Comparison of ENCODE assay signal across 16 cellular contexts in genomic region chr2:25810428-25810827, GRCh38.
DNase-seq lines count a peak whose midpoint lies in the region; ATAC-seq, FAIRE-seq and TF ChIP-seq lines count a peak whose summit lies in the region.
"Had no signal": no experiment of that assay in that cellular context is flagged by ENCODE, and none has a peak within 500 bp of the region (broad histone marks: within the 10 kb centered on the region; RNA-seq: fewer than 3 reads in every experiment).

No MANE protein-coding gene starts in this region.

- no peak overlapping the region for H3K27ac ChIP-seq in CD8-positive, alpha-beta T cell (ENCODE audit: low read depth, low read length)
- H3K27ac ChIP-seq in H9 (ENCODE audit: insufficient read length, low read depth, low read length) (no peak overlapping the region), neural progenitor cell (no peak overlapping the region), small intestine (ENCODE audit: low read depth in 1 of 2, low read length in 1 of 2) (no peak overlapping the region)
- H3K27ac ChIP-seq: A549, C4-2B, HL-60 had no signal

- peaks cover 4% of the 10 kb centered on the region for H3K4me1 ChIP-seq in CD8-positive, alpha-beta T cell (ENCODE audit: insufficient read depth, low read length)
- no peaks in the 10 kb centered on the region for H3K4me1 ChIP-seq in H9 (ENCODE audit: insufficient read depth, low read length)
- peaks cover 5% of the 10 kb centered on the region for H3K4me1 ChIP-seq in neural progenitor cell
- no peaks in the 10 kb centered on the region for H3K4me1 ChIP-seq in small intestine (ENCODE audit: control insufficient read depth in 2 of 2, insufficient read depth in 1 of 2, low read depth in 1 of 2, low read length in 1 of 2)
- H3K4me1 ChIP-seq: A549 had no signal

- no peak for DNase-seq in CD8-positive, alpha-beta T cell
- no peak for DNase-seq in H9
- DNase-seq in left lobe of liver (ENCODE audit: low spot score), result no peak
- no peak for DNase-seq in neural progenitor cell (ENCODE audit: low spot score)
- no peak for DNase-seq in DMS 273 (lab: John Stamatoyannopoulos, UW; ENCODE audit: unreplicated experiment)
- DNase-seq in small intestine, result no peak
- DNase-seq: BE2C; CD4-positive, alpha-beta memory T cell; COR-L47; DND-41; GF-D8 had no signal

- H2BK120ac ChIP-seq in H9 (ENCODE audit: low read depth, low read length, poor library complexity, severe bottlenecking), result no peak overlapping the region

- H3K36me3 Mint-ChIP-seq in CD8-positive, alpha-beta T cell, result peaks cover 27% of the 10 kb centered on the region
- H3K36me3 Mint-ChIP-seq in H9 (ENCODE audit: insufficient read depth in 1 of 3, low read depth in 3 of 3) (peaks cover 4 to 6% (median 5%) of the 10 kb centered on the region in 3 experiments; a peak in 6 of 7 replicates), neural progenitor cell (peaks cover 4% of the 10 kb centered on the region)

- no peak overlapping the region for H4K8ac ChIP-seq in H9 (replicated peaks; ENCODE audit: insufficient read length, low read depth, low read length)

- peaks cover 48% of the 10 kb centered on the region for H3K4me1 Mint-ChIP-seq in CD8-positive, alpha-beta T cell (ENCODE audit: low read depth)
- H3K4me1 Mint-ChIP-seq in H9, result peaks cover 0 to 2% of the 10 kb centered on the region in 2 experiments; a peak in 2 of 4 replicates
- peaks cover 2% of the 10 kb centered on the region for H3K4me1 Mint-ChIP-seq in neural progenitor cell

- H3F3A ChIP-seq in neural progenitor cell (ENCODE audit: low read depth), result no peaks in the 10 kb centered on the region

- H3K4me3 Mint-ChIP-seq in CD8-positive, alpha-beta T cell, result no peak overlapping the region
- H3K4me3 Mint-ChIP-seq in H9 (no peak overlapping the region), neural progenitor cell (no peak overlapping the region)

- no peak overlapping the region for H3K4me2 ChIP-seq in H9 (ENCODE audit: insufficient read depth, insufficient read length, low read length)
- H3K4me2 ChIP-seq in neural progenitor cell, result no peak overlapping the region
- H3K4me2 ChIP-seq: A549 had no signal

- intact Hi-C loops in CD8-positive, alpha-beta T cell (cut with DNase I, micrococcal nuclease), result no loop called here

- H3K79me1 ChIP-seq in H9 (ENCODE audit: insufficient read depth, low read depth, low read length, poor library complexity, severe bottlenecking), result no peaks in the 10 kb centered on the region

- H3K27me3 ChIP-seq in CD8-positive, alpha-beta T cell (ENCODE audit: insufficient read depth, low read length), result no peaks in the 10 kb centered on the region
- H3K27me3 ChIP-seq in H9 (ENCODE audit: insufficient read depth, low read length), result no peaks in the 10 kb centered on the region
- H3K27me3 ChIP-seq in neural progenitor cell, result no peaks in the 10 kb centered on the region
- no peaks in the 10 kb centered on the region for H3K27me3 ChIP-seq in small intestine (ENCODE audit: control insufficient read depth in 2 of 2, insufficient read depth in 2 of 2, low read length in 2 of 2)
- H3K27me3 ChIP-seq: BE2C had no signal

- H2AFZ ChIP-seq in H9 (ENCODE audit: low read length) (no peak overlapping the region), neural progenitor cell (replicated peaks) (no peak overlapping the region)

- no peak overlapping the region for H4K91ac ChIP-seq in H9 (ENCODE audit: insufficient read length, low read depth, low read length)

- no peak overlapping the region for H3T11ph ChIP-seq in H9 (ENCODE audit: low read length)

- no peak overlapping the region for H2BK12ac ChIP-seq in H9 (ENCODE audit: insufficient read length, low read depth, low read length)

- no peak overlapping the region for H2BK15ac ChIP-seq in H9 (ENCODE audit: low read depth, low read length)

- H3K9me3 ChIP-seq in CD8-positive, alpha-beta T cell (ENCODE audit: low read length), result no peaks in the 10 kb centered on the region
- H3K9me3 ChIP-seq in H9 (ENCODE audit: control insufficient read depth, low read depth, low read length) (no peaks in the 10 kb centered on the region), neural progenitor cell (ENCODE audit: low read depth) (no peaks in the 10 kb centered on the region), small intestine (ENCODE audit: control insufficient read depth, low read depth) (no peaks in the 10 kb centered on the region)
- H3K9me3 ChIP-seq: A549, BE2C had no signal

- no peak for FAIRE-seq in small intestine (lab: Jason Lieb, UNC)
- FAIRE-seq: A549, D721Med had no signal

- H4K5ac ChIP-seq in H9 (ENCODE audit: insufficient read length, low read depth, low read length), result no peak overlapping the region

- H3K27me3 Mint-ChIP-seq in CD8-positive, alpha-beta T cell (ENCODE audit: low read depth), result no peaks in the 10 kb centered on the region
- H3K27me3 Mint-ChIP-seq in H9 (ENCODE audit: low read depth) (no peaks in the 10 kb centered on the region; the same call in 1 of the 2 replicates), neural progenitor cell (ENCODE audit: insufficient read depth, low read depth) (no peaks in the 10 kb centered on the region)
- H3K27me3 Mint-ChIP-seq: CD4-positive, alpha-beta memory T cell had no signal

- H3K56ac ChIP-seq in H9 (ENCODE audit: insufficient read length, low read depth, low read length), result no peak overlapping the region

- CTCF ChIA-PET in CD8-positive, alpha-beta T cell (lab: Charles Lee), result interaction anchor here (0.8 to 1.7 kb wide), 3 partner anchors 15 to 140 kb away, joined by 3 to 7 read pairs (median 3); no protein-coding TSS in a partner anchor

- H3K79me2 ChIP-seq in H9 (ENCODE audit: insufficient read depth, low read length), result 0 out of 2 replicates have a peak, but pooled peaks cover 2% of the 10 kb centered on the region
- H3K79me2 ChIP-seq in neural progenitor cell (ENCODE audit: low read depth), result peaks cover 30% of the 10 kb centered on the region

- H3K9me3 Mint-ChIP-seq in CD8-positive, alpha-beta T cell, result no peaks in the 10 kb centered on the region
- H3K9me3 Mint-ChIP-seq in H9, result no peaks in the 10 kb centered on the region
- H3K9me3 Mint-ChIP-seq in neural progenitor cell, result no peaks in the 10 kb centered on the region
- H3K9me3 Mint-ChIP-seq: CD4-positive, alpha-beta memory T cell had no signal

- no peaks in the 10 kb centered on the region for H3K36me3 ChIP-seq in CD8-positive, alpha-beta T cell (ENCODE audit: insufficient read depth, low read length)
- H3K36me3 ChIP-seq in neural progenitor cell (no peaks in the 10 kb centered on the region), small intestine (ENCODE audit: control insufficient read depth in 2 of 2, insufficient read depth in 2 of 2, low read length in 2 of 2) (no peaks in the 10 kb centered on the region)

- POLR2A ChIA-PET in CD8-positive, alpha-beta T cell (lab: Charles Lee), result interaction anchor here (2.5 kb wide), 1 partner anchor 10 kb away, joined by 8 read pairs; no protein-coding TSS in a partner anchor

- H3K23me2 ChIP-seq in H9 (ENCODE audit: insufficient read length, low read depth, low read length, poor library complexity, severe bottlenecking), result no peaks in the 10 kb centered on the region

- WGBS in H9 (ENCODE audit: extremely low coverage, insufficient read length, low lambda C conversion rate), result no CpG with 5 or more reads among the region's 5 CpGs
- WGBS in small intestine, 3 donors, result 95 to 98% (median 96%) methylated on average over 5 of the region's 5 CpGs

- H3K4ac ChIP-seq in H9 (ENCODE audit: low read depth, low read length), result no peak overlapping the region

- H3K18ac ChIP-seq in H9 (ENCODE audit: insufficient read length, low read depth, low read length), result no peak overlapping the region

- TF ChIP-seq CTCF in CD8-positive, alpha-beta T cell (IDR thresholded peaks at IDR 0.05), result no peak
- TF ChIP-seq CTCF in H9 (conservative IDR thresholded peaks at IDR 0.05) (no peak), neural progenitor cell (IDR thresholded peaks at IDR 0.05) (no peak)

- no peak overlapping the region for H2BK20ac ChIP-seq in H9 (ENCODE audit: low read depth, low read length, poor library complexity, severe bottlenecking)

- H3K9ac ChIP-seq in H9 (ENCODE audit: extremely low read depth, insufficient read length, low read length) (no peak overlapping the region), neural progenitor cell (no peak overlapping the region)

- no peak overlapping the region for H2AK5ac ChIP-seq in H9 (ENCODE audit: insufficient read length, low read length)

- H4K20me1 ChIP-seq in H9 (ENCODE audit: control insufficient read depth, insufficient read depth, insufficient read length), result no peaks in the 10 kb centered on the region
- no peaks in the 10 kb centered on the region for H4K20me1 ChIP-seq in neural progenitor cell (ENCODE audit: low read depth)

- no peak for ATAC-seq in CD8-positive, alpha-beta T cell
- ATAC-seq in left lobe of liver, result peak; percentile 15
- ATAC-seq: A549, HCT116 had no signal

- H3K27ac Mint-ChIP-seq in CD8-positive, alpha-beta T cell, result peak overlapping the region; percentile 47
- H3K27ac Mint-ChIP-seq in H9 (peak overlapping the region in 1 of 3 experiments; percentile 54; a peak in 2 of 7 replicates), neural progenitor cell (peak overlapping the region; percentile 6)

- no peak overlapping the region for H3K14ac ChIP-seq in H9 (ENCODE audit: insufficient read depth, low read length)

- no peak overlapping the region for H3K4me3 ChIP-seq in CD8-positive, alpha-beta T cell (ENCODE audit: low read depth, low read length)
- no peak overlapping the region for H3K4me3 ChIP-seq in neural progenitor cell
- H3K4me3 ChIP-seq in small intestine (ENCODE audit: low read depth in 1 of 2, low read length in 2 of 2), result no peak overlapping the region
- H3K4me3 ChIP-seq: A549 had no signal

- peak overlapping the region; percentile 36 for H3K23ac ChIP-seq in H9 (ENCODE audit: insufficient read length, low read depth, low read length)

- H2BK5ac ChIP-seq in H9 (ENCODE audit: insufficient read length, low read length), result no peak overlapping the region
